In genomic region chr20:37397076-37397953, GRCh38 we compare ENCODE assay signal across 14 cellular contexts. TPM values are rescaled to one million over a fixed set of nuclear protein-coding genes. Genes with fewer than 3 reads are reported as not detected.
DNase-seq lines count a peak whose midpoint lies in the region; ATAC-seq, FAIRE-seq and TF ChIP-seq lines count a peak whose summit lies in the region.
"Had no signal": no experiment of that assay in that cellular context is flagged by ENCODE, and none has a peak within 500 bp of the region (broad histone marks: within the 10 kb centered on the region; RNA-seq: fewer than 3 reads in every experiment).

No MANE protein-coding gene starts in this region.

- peak overlapping the region; percentile 5 for H3K4ac ChIP-seq in H1 (replicated peaks; ENCODE audit: insufficient read length, low read depth, low read length)

- H3K4me3 ChIP-seq in H1 (ENCODE audit: extremely low read depth in 1 of 4, insufficient read depth in 2 of 4, low read depth in 3 of 4, low read length in 4 of 4) (peak overlapping the region in 1 of 4 experiments; percentile 43; a peak in 1 of 8 replicates), osteoblast (ENCODE audit: insufficient read depth, low read length) (no peak overlapping the region), lower lobe of right lung (no peak overlapping the region)
- H3K4me3 ChIP-seq: heart left ventricle, thyroid gland had no signal

- 76% methylated on average over 24 of the region's 24 CpGs; no CpG with 5 or more reads in 1 of the 2 experiments for WGBS in H1 (ENCODE audit: extremely low coverage in 1 of 2, insufficient coverage in 1 of 2, insufficient read length in 1 of 2, insufficient replicate concordance in 2 of 2, low coverage in 1 of 2, low lambda C conversion rate in 2 of 2, missing lambda C conversion rate in 1 of 2), 2 experiments

- intact Hi-C loops in lower lobe of right lung (cut with DNase I) = no loop called here

- H3K56ac ChIP-seq in H1 (replicated peaks; ENCODE audit: insufficient read length, low read depth, low read length) = peak overlapping the region; percentile 24

- peak overlapping the region; percentile 99 for H3K18ac ChIP-seq in H1 (ENCODE audit: extremely low read depth, low read length)

- H2BK120ac ChIP-seq in H1 (replicated peaks; ENCODE audit: low read depth, low read length) = peak overlapping the region; percentile 9

- no peak for FAIRE-seq in H1 (lab: Jason Lieb, UNC)
- FAIRE-seq: A204.1, RCC 7860 had no signal

- H4K91ac ChIP-seq in H1 (replicated peaks; ENCODE audit: insufficient read length, low read length) = peak overlapping the region; percentile 97

- no peaks in the 10 kb centered on the region for H3K9me3 ChIP-seq in H1 (ENCODE audit: insufficient read depth in 2 of 2, low read depth in 1 of 2, low read length in 1 of 2)
- no peaks in the 10 kb centered on the region for H3K9me3 ChIP-seq in osteoblast (ENCODE audit: low read depth, low read length)
- H3K9me3 ChIP-seq in lower lobe of right lung = no peaks in the 10 kb centered on the region
- H3K9me3 ChIP-seq: heart left ventricle, thyroid gland had no signal

- peak overlapping the region in 2 of 4 experiments; percentile 28 to 45; a peak in 3 of 7 replicates for H3K9ac ChIP-seq in H1 (replicated peaks in 1 of 4; ENCODE audit: extremely low read depth in 1 of 4, low read depth in 3 of 4, low read length in 3 of 4)

- H2AFZ ChIP-seq in H1 (ENCODE audit: low read length) = no peak overlapping the region
- no peak overlapping the region for H2AFZ ChIP-seq in osteoblast (ENCODE audit: low read length)

- peak overlapping the region; percentile 49 for H4K5ac ChIP-seq in H1 (ENCODE audit: insufficient read length, low read depth, low read length)

- no peaks in the 10 kb centered on the region for H3K79me1 ChIP-seq in H1 (ENCODE audit: low read depth, low read length)

- peak overlapping the region; percentile 82 for H4K8ac ChIP-seq in H1 (ENCODE audit: extremely low read depth, insufficient read depth, low read length)

- H2BK12ac ChIP-seq in H1 (ENCODE audit: low read depth, low read length) = peak overlapping the region; percentile 99

- peaks cover 0 to 20% (median 4%) of the 10 kb centered on the region in 4 experiments; a peak in 6 of 8 replicates for H3K36me3 ChIP-seq in H1 (ENCODE audit: control insufficient read depth in 2 of 4, insufficient read depth in 4 of 4, low read length in 3 of 4)
- H3K36me3 ChIP-seq in osteoblast (ENCODE audit: insufficient read depth, low read length) = peaks cover 14% of the 10 kb centered on the region
- H3K36me3 ChIP-seq in lower lobe of right lung = peaks cover 75% of the 10 kb centered on the region

- peak in 1 of 2 experiments; percentile 28; a peak in 1 of 3 replicates for TF ChIP-seq POLR2A in H1 (IDR thresholded peaks at IDR 0.05; ENCODE audit: control extremely low read depth in 1 of 2, low read depth in 2 of 2, low read length in 2 of 2)

- peak overlapping the region; percentile 78 for H3K27ac ChIP-seq in H1 (ENCODE audit: low read depth, low read length)
- H3K27ac ChIP-seq in osteoblast (ENCODE audit: low read depth, low read length) = no peak overlapping the region
- no peak overlapping the region for H3K27ac ChIP-seq in lower lobe of right lung
- H3K27ac ChIP-seq: heart left ventricle, thyroid gland had no signal

- TF ChIP-seq EP300 in H1 (IDR thresholded peaks at IDR 0.05; ENCODE audit: borderline replicate concordance in 1 of 2, low read depth in 2 of 2, low read length in 2 of 2) = no peak

- H3K4me2 ChIP-seq in H1 (ENCODE audit: insufficient read depth in 1 of 2, low read depth in 2 of 2, low read length in 2 of 2) = peak overlapping the region; percentile 51 to 63
- no peak overlapping the region for H3K4me2 ChIP-seq in osteoblast (ENCODE audit: insufficient read depth, low read length)

- H3K14ac ChIP-seq in H1 (ENCODE audit: insufficient read length) = no peak overlapping the region

- H2AK5ac ChIP-seq in H1 (ENCODE audit: low read depth, low read length) = peak overlapping the region; percentile 89; the same call in 1 of the 2 replicates

- peak overlapping the region; percentile 36; the same call in 1 of the 2 replicates for H2BK15ac ChIP-seq in H1 (ENCODE audit: low read length)

- H3K23me2 ChIP-seq in H1 (ENCODE audit: low read depth, low read length) = peaks cover 2% of the 10 kb centered on the region; the same call in 1 of the 2 replicates

- no peak overlapping the region for H3K23ac ChIP-seq in H1 (ENCODE audit: insufficient read length)

- no peaks in the 10 kb centered on the region for H3K79me2 ChIP-seq in H1 (ENCODE audit: control insufficient read depth in 1 of 2, insufficient read depth in 2 of 2, low read length in 2 of 2)
- no peaks in the 10 kb centered on the region for H3K79me2 ChIP-seq in osteoblast (ENCODE audit: insufficient read depth, low read length)

- TF ChIP-seq CTCF in H1 (IDR thresholded peaks at IDR 0.05; ENCODE audit: control extremely low read depth in 1 of 3, insufficient read depth in 1 of 3, low read depth in 1 of 3, low read length in 3 of 3) = no peak
- TF ChIP-seq CTCF in osteoblast (IDR thresholded peaks at IDR 0.05; ENCODE audit: extremely low read depth, low read depth, low read length) = no peak
- TF ChIP-seq CTCF in lower lobe of right lung (IDR thresholded peaks at IDR 0.05) = no peak

- H4K20me1 ChIP-seq in H1 (replicated peaks in 1 of 2; ENCODE audit: control insufficient read depth in 1 of 2, insufficient read depth in 2 of 2, low read length in 2 of 2) = no peaks in the 10 kb centered on the region
- H4K20me1 ChIP-seq in osteoblast (ENCODE audit: insufficient read depth, low read length) = no peaks in the 10 kb centered on the region

- H2BK20ac ChIP-seq in H1 (ENCODE audit: low read length) = peak overlapping the region; percentile 97; the same call in 1 of the 2 replicates

- H3K4me1 ChIP-seq in H1 (replicated peaks in 1 of 4; ENCODE audit: control insufficient read depth in 3 of 4, insufficient read depth in 4 of 4, low read length in 3 of 4) (peaks cover 0 to 37% (median 28%) of the 10 kb centered on the region in 4 experiments; a peak in 6 of 7 replicates), osteoblast (ENCODE audit: insufficient read depth, low read length) (no peaks in the 10 kb centered on the region), lower lobe of right lung (no peaks in the 10 kb centered on the region)
- H3K4me1 ChIP-seq: thyroid gland had no signal

- CTCF ChIA-PET in H1 (lab: Charles Lee; ENCODE audit: partially characterized antibody) = interaction anchor here (0.5 to 4.0 kb wide), 51 partner anchors 8 to 598 kb away, joined by 3 to 39 read pairs (median 5); partner anchors contain the start of genes BLCAP, NNAT and SRC

- no peak for TF ChIP-seq RAD21 in H1 (IDR thresholded peaks at IDR 0.05 in 1 of 2, conservative IDR thresholded peaks at IDR 0.05 in 1 of 2; ENCODE audit: low read depth in 2 of 2, low read length in 2 of 2)

- ATAC-seq in GM21723 (IDR thresholded peaks at IDR 0.05; ENCODE audit: unreplicated experiment) (no peak), lower lobe of right lung (no peak)
- ATAC-seq: heart left ventricle had no signal

- H2BK5ac ChIP-seq in H1 (ENCODE audit: low read depth, low read length) = peak overlapping the region; percentile 93

- POLR2A ChIA-PET in H1 (lab: Charles Lee; ENCODE audit: partially characterized antibody) = interaction anchor here (0.6 to 3.5 kb wide), 31 partner anchors 8 to 1038 kb away, joined by 3 to 24 read pairs (median 4); partner anchors contain the start of genes MANBAL, NNAT and SNHG17

- DNase-seq in NCI-H2171 treated with DMSO at 0.1 percent for 48 hours (lab: John Stamatoyannopoulos, UW) (peak; percentile 40), NCI-H2171 (lab: John Stamatoyannopoulos, UW) (no peak), NCI-H226 (peak; percentile 48), H1 (ENCODE audit: low read depth in 1 of 2, low spot score in 2 of 2) (peak in 1 of 2 experiments; percentile 33), osteoblast (ENCODE audit: insufficient read length, low spot score, missing footprints) (peak; percentile 92), lower lobe of right lung (no peak), NCI-H510A treated with DMSO at 0.1 percent for 48 hours (lab: John Stamatoyannopoulos, UW) (no peak)
- DNase-seq: activated CD8-positive, alpha-beta memory T cell treated with anti-CD3 and anti-CD28 coated beads, Interleukin-2, amount 50 U/mL, for 48 hours; effector CD8-positive, alpha-beta T cell; thyroid gland had no signal

- H3K27me3 ChIP-seq in H1 (replicated peaks in 1 of 4; ENCODE audit: control insufficient read depth in 3 of 4, extremely low read depth in 1 of 4, insufficient read depth in 3 of 4, low read length in 3 of 4) (no peaks in the 10 kb centered on the region), osteoblast (ENCODE audit: insufficient read depth, low read length) (no peaks in the 10 kb centered on the region), lower lobe of right lung (ENCODE audit: low read depth) (no peaks in the 10 kb centered on the region)
- H3K27me3 ChIP-seq: heart left ventricle, thyroid gland had no signal

TF ChIP-seq in H1, 55 proteins besides CTCF, POLR2A, EP300 and RAD21 (continues in another document):
- TF ChIP-seq TAF7 (optimal IDR thresholded peaks at IDR 0.05; ENCODE audit: borderline replicate concordance, low read depth, low read length) = no peak
- TF ChIP-seq CHD1 (IDR thresholded peaks at IDR 0.05; ENCODE audit: low read depth, low read length) = no peak
- no peak for TF ChIP-seq E2F6 (IDR thresholded peaks at IDR 0.05)
- TF ChIP-seq SRF (IDR thresholded peaks at IDR 0.05; ENCODE audit: low read depth, low read length) = no peak
- no peak for TF ChIP-seq NRF1 (IDR thresholded peaks at IDR 0.05; ENCODE audit: low read depth, low read length)
- TF ChIP-seq YY1 (IDR thresholded peaks at IDR 0.05; ENCODE audit: low read depth, low read length) = no peak

RNA-seq across cellular contexts. Expression of gene SRC, which starts 51.4 kb away (rescaled TPM):
- 28.8 and 29.8 TPM in 2 replicates for total RNA-seq in H1 (2021; fragmentation: NEBNext Ultra II Directional; extraction: Animal tissue kit (Norgen Biotek cat#: 25700))
- polyA plus RNA-seq in H1 (2011; rRNA removed) = 27.6 and 35.4 TPM in 2 replicates
- polyA plus RNA-seq in H1 (2011; cell fraction: cytosol; rRNA removed) = 25.1 TPM
- polyA plus RNA-seq in H1 (2011; cell fraction: nucleus; rRNA removed) = 100 TPM
- polyA plus RNA-seq in H1 (2012, experiment 1 of 2) = 19.4 to 31.2 TPM (median 26.5 TPM) in 4 replicates
- polyA plus RNA-seq in H1 (2012, experiment 2 of 2) = 20.4 TPM
- polyA plus RNA-seq in H1 (2013, experiment 1 of 2) = 17.9 TPM
- polyA plus RNA-seq in H1 (2013, experiment 2 of 2) = 15.1 TPM
- 28.2 and 38.4 TPM in 2 replicates for polyA minus RNA-seq in H1 (2011; rRNA and poly(A)+ RNA removed)
- polyA minus RNA-seq in H1 (2011; cell fraction: cytosol; rRNA and poly(A)+ RNA removed) = 28.6 TPM
- polyA minus RNA-seq in H1 (2011; cell fraction: nucleus; rRNA and poly(A)+ RNA removed) = 41.9 TPM
- 22.1 and 22.4 TPM in 2 replicates for total RNA-seq in osteoblast
- total RNA-seq in lower lobe of right lung = 72.7 TPM

Comparison
In these comparisons a context has a peak if more than half of its experiments do, and no peak if none do; other contexts are left out.
1. DNase-seq: peak in NCI-H2171 treated with DMSO at 0.1 percent for 48 hours (single experiment), NCI-H226 (single experiment) and osteoblast (single experiment); none in NCI-H2171 (single experiment), lower lobe of right lung (single experiment) and NCI-H510A treated with DMSO at 0.1 percent for 48 hours (single experiment).